In genomic region chr17:79791354-79792123, GRCh38 we compare ENCODE assay signal across 1 cellular context.
TF ChIP-seq lines count a peak whose summit lies in the region.

No MANE protein-coding gene starts in this region.

TF ChIP-seq in WTC11, 78 proteins besides CTCF, POLR2A, EP300 and RAD21 (continued from another document):
- TF ChIP-seq ZNF281 (CRISPR knock-in tag; IDR thresholded peaks at IDR 0.05), result no peak
- TF ChIP-seq RELA (CRISPR knock-in tag; IDR thresholded peaks at IDR 0.05; ENCODE audit: borderline replicate concordance), result no peak
- no peak for TF ChIP-seq ZNF121 (CRISPR knock-in tag; IDR thresholded peaks at IDR 0.05)
- no peak for TF ChIP-seq ZNF263 (CRISPR knock-in tag; IDR thresholded peaks at IDR 0.05; ENCODE audit: low read depth)
- no peak for TF ChIP-seq ELF4 (CRISPR knock-in tag; IDR thresholded peaks at IDR 0.05; ENCODE audit: low read depth)
- no peak for TF ChIP-seq JUN (CRISPR knock-in tag; IDR thresholded peaks at IDR 0.05)
- TF ChIP-seq FOXJ3 (CRISPR knock-in tag; IDR thresholded peaks at IDR 0.05; ENCODE audit: borderline replicate concordance), result no peak
- no peak for TF ChIP-seq KAT7 (CRISPR knock-in tag; IDR thresholded peaks at IDR 0.05; ENCODE audit: borderline replicate concordance)
- TF ChIP-seq ERG (CRISPR knock-in tag; IDR thresholded peaks at IDR 0.05), result no peak
- no peak for TF ChIP-seq CDX4 (CRISPR knock-in tag; IDR thresholded peaks at IDR 0.05; ENCODE audit: borderline replicate concordance)
- no peak for TF ChIP-seq NFYB (CRISPR knock-in tag; conservative IDR thresholded peaks at IDR 0.05; ENCODE audit: low read depth)
- TF ChIP-seq ATF3 (CRISPR knock-in tag; conservative IDR thresholded peaks at IDR 0.05), result no peak
- TF ChIP-seq E2F5 (CRISPR knock-in tag; IDR thresholded peaks at IDR 0.05), result no peak
- TF ChIP-seq E2F1 (CRISPR knock-in tag; IDR thresholded peaks at IDR 0.05), result no peak
